ENCODE assay signal across 1 cellular context in the genomic region with DNA sequence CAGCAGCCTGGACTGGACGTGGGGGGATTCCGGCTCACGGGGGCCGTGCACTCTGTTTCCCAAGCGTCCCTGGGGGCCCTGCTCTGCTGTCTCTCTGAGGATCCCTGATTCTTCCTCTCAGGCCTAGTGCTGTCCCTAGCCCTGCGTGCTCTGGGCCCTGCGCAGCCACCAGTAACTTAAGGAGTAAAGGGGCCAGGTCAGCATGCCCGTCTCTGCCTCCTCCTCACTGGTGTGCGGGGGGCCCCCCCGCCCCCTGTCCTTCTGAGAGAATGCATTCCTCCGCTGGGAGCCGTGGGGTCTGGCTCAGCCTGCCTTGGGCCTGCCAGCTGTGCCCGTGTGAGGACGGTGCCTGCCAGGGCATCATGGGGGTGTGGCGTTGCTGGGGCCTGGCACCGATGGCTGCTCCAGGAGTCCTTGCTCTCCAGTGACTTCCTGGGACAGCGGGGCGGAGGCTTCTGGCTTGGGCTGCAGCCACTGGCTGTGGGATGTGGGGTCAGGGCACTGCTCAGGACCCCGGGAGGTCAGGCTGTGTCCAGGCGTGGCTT.
TF ChIP-seq lines count a peak whose summit lies in the region.

No MANE protein-coding gene starts in this region.

TF ChIP-seq in H1, 55 proteins besides CTCF, POLR2A, EP300 and RAD21 (continued from another document):
- TF ChIP-seq TCF12 (IDR thresholded peaks at IDR 0.05; ENCODE audit: low read depth, low read length) (no peak), RFX5 (IDR thresholded peaks at IDR 0.05; ENCODE audit: borderline replicate concordance, low read depth, low read length) (no peak)
